ENCODE assay signal across 23 cellular contexts in the genomic region with DNA sequence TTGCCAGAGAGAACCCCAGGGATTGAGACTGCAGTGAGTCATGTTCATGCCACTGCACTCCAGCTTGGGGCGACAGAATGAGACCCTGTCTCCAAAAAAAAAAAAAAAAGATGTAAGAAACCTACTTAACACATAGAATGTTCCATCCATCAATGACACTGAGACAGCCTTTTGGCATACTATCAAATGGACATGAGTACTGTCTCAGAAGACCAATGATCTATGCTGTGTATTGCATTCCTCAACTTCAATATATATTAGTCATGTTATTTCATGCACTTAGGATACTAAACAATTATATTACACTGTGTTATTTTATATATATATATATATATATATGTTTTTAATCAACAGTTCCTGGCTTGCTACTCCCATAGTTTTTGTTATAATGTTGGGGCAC. TPM values are rescaled to one million over a fixed set of nuclear protein-coding genes. Genes with fewer than 3 reads are reported as not detected.
DNase-seq lines count a peak whose midpoint lies in the region; ATAC-seq and TF ChIP-seq lines count a peak whose summit lies in the region.
"Had no signal": no experiment of that assay in that cellular context is flagged by ENCODE, and none has a peak within 500 bp of the region (broad histone marks: within the 10 kb centered on the region; RNA-seq: fewer than 3 reads in every experiment).

No MANE protein-coding gene starts in this region.

- no peak overlapping the region for H3K4me3 Mint-ChIP-seq in MCF 10A (ENCODE audit: unreplicated experiment)
- H3K4me3 Mint-ChIP-seq: activated CD4-positive, alpha-beta T cell treated with anti-CD3 and anti-CD28 coated beads for 36 hours; natural killer cell; T-helper 1 cell treated with Interleukin-12 subunit alpha and Interleukin-12 subunit beta and Interleukin-4 antibody, amounts not matched to agents 30 μg/mL and 1 μg/mL, for 36 hours had no signal

- H3K27ac Mint-ChIP-seq in MCF 10A (ENCODE audit: low read depth, unreplicated experiment): no peak overlapping the region
- H3K27ac Mint-ChIP-seq: activated CD4-positive, alpha-beta T cell treated with anti-CD3 and anti-CD28 coated beads for 36 hours; natural killer cell; T-helper 1 cell treated with Interleukin-12 subunit alpha and Interleukin-12 subunit beta and Interleukin-4 antibody, amounts not matched to agents 30 μg/mL and 1 μg/mL, for 36 hours had no signal

- no peaks in the 10 kb centered on the region for H3K27me3 Mint-ChIP-seq in MCF 10A (ENCODE audit: insufficient read depth, unreplicated experiment)
- H3K27me3 Mint-ChIP-seq: activated CD4-positive, alpha-beta T cell treated with anti-CD3 and anti-CD28 coated beads for 36 hours had no signal

- H3K36me3 ChIP-seq in breast epithelium (no peaks in the 10 kb centered on the region), HAP-1 (replicated peaks) (no peaks in the 10 kb centered on the region)
- H3K36me3 ChIP-seq: BE2C, cardiac muscle cell, left lung, suprapubic skin had no signal

- H3K36me3 Mint-ChIP-seq in MCF 10A (ENCODE audit: insufficient read depth, unreplicated experiment): no peaks in the 10 kb centered on the region
- H3K36me3 Mint-ChIP-seq: natural killer cell had no signal

- no peaks in the 10 kb centered on the region for H3K4me1 ChIP-seq in breast epithelium
- H3K4me1 ChIP-seq in HAP-1: no peaks in the 10 kb centered on the region
- H3K4me1 ChIP-seq: BE2C had no signal

- no peaks in the 10 kb centered on the region for H3K9me3 ChIP-seq in breast epithelium
- H3K9me3 ChIP-seq in HAP-1: no peaks in the 10 kb centered on the region
- H3K9me3 ChIP-seq: BE2C, left lung, suprapubic skin had no signal

- DNase-seq in MCF 10A (ENCODE audit: unreplicated experiment): peak; percentile 37
- no peak for DNase-seq in breast epithelium (ENCODE audit: low spot score in 2 of 2)
- DNase-seq in RPMI7951 (ENCODE audit: low read depth): peak; percentile 24
- peak; percentile 72 for DNase-seq in epithelial cell of esophagus (ENCODE audit: low read depth)
- DNase-seq in left ventricle myocardium superior: no peak
- DNase-seq in HAP-1 (ENCODE audit: low spot score in 2 of 2): no peak
- DNase-seq: activated CD4-positive, alpha-beta T cell treated with anti-CD3 and anti-CD28 coated beads for 36 hours; activated CD8-positive, alpha-beta memory T cell treated with anti-CD3 and anti-CD28 coated beads for 24 hours; activated T-cell treated with anti-CD3 and anti-CD28 coated beads, Interleukin-2, amount 50 U/mL, for 1 hour; BE2C; DMS79; foreskin melanocyte; hypothalamus; left lung; natural killer cell; NCI-H1417; NCI-H524; NK-92 treated with Interleukin-12 subunit alpha and Interleukin-12 subunit beta, amount 100 ng/mL, for 24 hours had no signal

- TF ChIP-seq CTCF in MCF 10A (IDR thresholded peaks at IDR 0.05; ENCODE audit: unreplicated experiment) (no peak), breast epithelium (IDR thresholded peaks at IDR 0.05) (no peak), epithelial cell of esophagus (IDR thresholded peaks at IDR 0.05; ENCODE audit: insufficient read depth, low read depth, low read length, missing control alignments) (no peak)

- H3K4me3 ChIP-seq in breast epithelium (no peak overlapping the region), epithelial cell of esophagus (ENCODE audit: low read length) (no peak overlapping the region), HAP-1 (no peak overlapping the region)
- H3K4me3 ChIP-seq: cardiac muscle cell, left lung, suprapubic skin had no signal

- H3K27me3 ChIP-seq in breast epithelium (no peaks in the 10 kb centered on the region), HAP-1 (ENCODE audit: low read depth) (0 out of 2 replicates have a peak, but pooled peaks cover 5% of the 10 kb centered on the region)
- H3K27me3 ChIP-seq: BE2C, cardiac muscle cell, left lung, suprapubic skin had no signal

- BruUV-seq in MCF 10A (replicated peaks; lab: Mats Ljungman, UMichigan): no TSS peak

- peaks cover 24% of the 10 kb centered on the region for H3K4me1 Mint-ChIP-seq in MCF 10A (ENCODE audit: insufficient read depth, unreplicated experiment)
- H3K4me1 Mint-ChIP-seq: natural killer cell had no signal

- intact Hi-C loops in MCF 10A (cut with micrococcal nuclease): no loop called here
- intact Hi-C loops in breast epithelium (cut with DNase I; ENCODE audit: low total_unique reads): no loop called here
- intact Hi-C loops in left ventricle myocardium superior (cut with micrococcal nuclease): no loop called here

- TF ChIP-seq POLR2A in breast epithelium (IDR thresholded peaks at IDR 0.05): no peak

- no peaks in the 10 kb centered on the region for H3K9me3 Mint-ChIP-seq in MCF 10A (ENCODE audit: unreplicated experiment)
- H3K9me3 Mint-ChIP-seq: natural killer cell; T-helper 1 cell treated with Interleukin-12 subunit alpha and Interleukin-12 subunit beta and Interleukin-4 antibody, amounts not matched to agents 30 μg/mL and 1 μg/mL, for 36 hours had no signal

- H3K27ac ChIP-seq in breast epithelium: no peak overlapping the region
- H3K27ac ChIP-seq: cardiac muscle cell, left lung, suprapubic skin had no signal

- in situ Hi-C loops in HAP-1 (cut with MboI; ENCODE audit: low sequenced_read_pairs): no loop called here

- ATAC-seq in left ventricle myocardium superior: no peak
- ATAC-seq in HG02610 (IDR thresholded peaks at IDR 0.05; ENCODE audit: unreplicated experiment): no peak
- no peak for ATAC-seq in HG02973 (IDR thresholded peaks at IDR 0.05; ENCODE audit: unreplicated experiment)
- ATAC-seq: activated CD4-positive, alpha-beta T cell treated with anti-CD3 and anti-CD28 coated beads for 36 hours; left lung; natural killer cell had no signal

- CTCF ChIA-PET in MCF 10A (lab: Yijun Ruan, JAX): interaction anchor here (0.6 to 1.1 kb wide), 2 partner anchors 78 to 110 kb away, joined by 4 read pairs; no protein-coding TSS in a partner anchor

- POLR2A ChIA-PET in MCF 10A (lab: Yijun Ruan, JAX): no interaction called here

RNA-seq across cellular contexts. Expression of a gene that starts 57.1 kb away (rescaled TPM):
- total RNA-seq in MCF 10A (2022) (51.3 and 65.7 TPM in 2 replicates), breast epithelium (10 to 100 TPM; 31.5 to 83.1 (median 52.1) TPM), left ventricle myocardium superior (166 TPM)
- total RNA-seq in RPMI7951 (2014; rRNA removed; shearing (Covaris generic)): 57.0 and 70.5 TPM in 2 replicates

Comparison
In these comparisons a context has a peak if more than half of its experiments do, and no peak if none do; other contexts are left out.
1. DNase-seq: peak in MCF 10A (single experiment), RPMI7951 (single experiment) and epithelial cell of esophagus (single experiment); none in breast epithelium (0 of 2), left ventricle myocardium superior (single experiment) and HAP-1 (0 of 2).